In the genomic region with DNA sequence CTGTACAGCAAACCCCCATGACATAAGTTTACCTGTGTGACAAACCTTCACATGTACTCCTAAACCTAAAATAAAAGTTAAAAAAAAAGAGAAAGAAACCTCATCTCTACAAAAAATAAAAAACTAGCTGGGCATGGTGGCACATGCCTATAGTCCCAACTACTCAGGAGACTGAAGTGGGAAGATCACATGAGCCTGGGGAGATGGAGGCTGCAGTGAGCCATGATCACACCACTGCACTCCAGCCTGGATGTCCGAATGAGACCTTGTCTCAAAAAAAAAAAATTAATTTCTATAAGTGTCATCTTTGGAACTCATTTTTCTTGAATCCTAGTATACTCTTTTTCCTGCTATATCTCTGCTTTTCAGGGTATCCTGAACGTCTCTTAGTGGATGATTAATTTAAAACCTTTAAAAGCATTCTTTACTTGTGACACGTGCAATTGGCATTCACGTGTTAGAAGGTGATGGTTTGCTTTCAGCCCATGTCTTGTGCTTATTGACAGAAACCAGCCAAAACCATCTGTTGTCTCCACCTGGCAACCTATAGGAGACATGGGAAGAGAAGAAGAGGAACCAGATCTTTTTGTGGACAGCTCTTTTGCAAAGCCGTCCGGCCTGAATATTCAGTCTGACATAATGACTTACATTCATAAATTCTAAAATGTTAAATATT, we compare ENCODE assay signal across 18 cellular contexts. TPM values are rescaled to one million over a fixed set of nuclear protein-coding genes. Genes with fewer than 3 reads are reported as not detected.
DNase-seq lines count a peak whose midpoint lies in the region; ATAC-seq lines count a peak whose summit lies in the region.
"Had no signal": no experiment of that assay in that cellular context is flagged by ENCODE, and none has a peak within 500 bp of the region (broad histone marks: within the 10 kb centered on the region; RNA-seq: fewer than 3 reads in every experiment).

No MANE protein-coding gene starts in this region.

- ATAC-seq in HG03457 (IDR thresholded peaks at IDR 0.05; ENCODE audit: unreplicated experiment) (no peak), GM21529 (IDR thresholded peaks at IDR 0.05; ENCODE audit: unreplicated experiment) (no peak)
- ATAC-seq: stimulated activated naive CD8-positive, alpha-beta T cell treated with anti-CD3 and anti-CD28 coated beads, Interleukin-15, Interleukin-2, amounts not matched to agents 100 U/mL and 50 U/mL, for 24 hours had no signal

- DNase-seq in NCI-H524 (lab: John Stamatoyannopoulos, UW) (peak; percentile 9 to 72), NCI-H524 treated with DMSO at 0.1 percent for 48 hours (lab: John Stamatoyannopoulos, UW) (no peak), LoVo (ENCODE audit: low spot score) (peak; percentile 38), SW480 (ENCODE audit: low spot score) (peak; percentile 78), renal cortical epithelial cell (ENCODE audit: low read depth) (peak; percentile 65), NAMALWA (ENCODE audit: low spot score) (no peak)
- DNase-seq: 8988T; activated effector memory CD4-positive, alpha-beta T cell treated with anti-CD3 and anti-CD28 coated beads, Interleukin-2, amount 50 U/mL, for 16 hours; amygdala; C1 segment of cervical spinal cord; DMS79 treated with DMSO at 0.1 percent for 48 hours; NCI-H1105 treated with DMSO at 0.1 percent for 48 hours; nucleus accumbens; stimulated activated naive CD8-positive, alpha-beta T cell treated with anti-CD3 and anti-CD28 coated beads, Interleukin-15, Interleukin-2, amounts not matched to agents 100 U/mL and 50 U/mL, for 24 hours; T1000; transverse colon had no signal

RNA-seq across cellular contexts. Expression of a gene that starts 30.6 kb away (rescaled TPM):
- 110 and 281 TPM in 2 replicates for total RNA-seq in renal cortical epithelial cell

RNA-seq across cellular contexts. Expression of a gene that starts 46.9 kb away (rescaled TPM):
- not detected in 2 replicates for total RNA-seq in renal cortical epithelial cell
- total RNA-seq: transverse colon had no signal

Comparison
In these comparisons a context has a peak if more than half of its experiments do, and no peak if none do; other contexts are left out.
1. DNase-seq: peak in NCI-H524 (2 of 2), LoVo (single experiment), SW480 (single experiment) and renal cortical epithelial cell (single experiment); none in NCI-H524 treated with DMSO at 0.1 percent for 48 hours (single experiment) and NAMALWA (single experiment).